In genomic region chr18:9454061-9454703, GRCh38 we compare ENCODE assay signal across 26 cellular contexts. TPM values are rescaled to one million over a fixed set of nuclear protein-coding genes. Genes with fewer than 3 reads are reported as not detected.
DNase-seq lines count a peak whose midpoint lies in the region; ATAC-seq, FAIRE-seq and TF ChIP-seq lines count a peak whose summit lies in the region.
"Had no signal": no experiment of that assay in that cellular context is flagged by ENCODE, and none has a peak within 500 bp of the region (broad histone marks: within the 10 kb centered on the region; RNA-seq: fewer than 3 reads in every experiment).

No MANE protein-coding gene starts in this region.

- H3K36me3 ChIP-seq in left ventricle myocardium inferior, result no peaks in the 10 kb centered on the region
- H3K36me3 ChIP-seq in K562 (ENCODE audit: control insufficient read depth, insufficient read depth, low read length), result no peaks in the 10 kb centered on the region
- H3K36me3 ChIP-seq in kidney epithelial cell (ENCODE audit: control insufficient read depth, insufficient read depth, low read length), result no peaks in the 10 kb centered on the region
- H3K36me3 ChIP-seq: heart right ventricle, prostate gland, vagina had no signal

- no peaks in the 10 kb centered on the region for H3K4me1 Mint-ChIP-seq in T-helper 2 cell treated with Interferon-gamma antibody and Interleukin-4, amounts not matched to agents 5 μg/mL and 100 μg/mL, for 36 hours (ENCODE audit: low read depth)
- H3K4me1 Mint-ChIP-seq: natural killer cell had no signal

- no peak for TF ChIP-seq EP300 in K562 (IDR thresholded peaks at IDR 0.05; ENCODE audit: low read length)

- H3K9me3 ChIP-seq in left ventricle myocardium inferior (replicated peaks) (peaks cover 22% of the 10 kb centered on the region), K562 (replicated peaks; ENCODE audit: control insufficient read depth, insufficient read depth, low read depth, low read length) (peaks cover 7% of the 10 kb centered on the region; the same call in 1 of the 2 replicates)
- H3K9me3 ChIP-seq: prostate gland, vagina had no signal

- no TSS peak for BruUV-seq in K562 (replicated peaks; lab: Mats Ljungman, UMichigan)

- no peaks in the 10 kb centered on the region for H4K20me1 ChIP-seq in K562 (replicated peaks; ENCODE audit: control insufficient read depth, insufficient read depth, low read length)

- H3K79me2 ChIP-seq in K562 (ENCODE audit: control insufficient read depth, insufficient read depth, low read length), result no peaks in the 10 kb centered on the region

- H3K9ac ChIP-seq in K562 (ENCODE audit: insufficient read depth in 1 of 2, low read depth in 2 of 2, low read length in 2 of 2), result no peak overlapping the region

- WGBS in K562 (ENCODE audit: insufficient coverage, low coverage, missing lambda C conversion rate), result 24% methylated on average over 5 of the region's 5 CpGs

- H3K27ac Mint-ChIP-seq in T-helper 2 cell treated with Interferon-gamma antibody and Interleukin-4, amounts not matched to agents 5 μg/mL and 100 μg/mL, for 36 hours, result no peak overlapping the region
- H3K27ac Mint-ChIP-seq: natural killer cell had no signal

- no peak overlapping the region for H3K4me2 ChIP-seq in K562 (ENCODE audit: insufficient read depth, low read length)

- H3K9me3 Mint-ChIP-seq in T-helper 2 cell treated with Interferon-gamma antibody and Interleukin-4, amounts not matched to agents 5 μg/mL and 100 μg/mL, for 36 hours, result peaks cover 25% of the 10 kb centered on the region

- ATAC-seq in K562 (peak; percentile 70), HG03442 (IDR thresholded peaks at IDR 0.05; ENCODE audit: unreplicated experiment) (no peak)
- ATAC-seq: HCT116, heart right ventricle, natural killer cell had no signal

- in situ Hi-C loops in K562 (cut with MboI), result no loop called here

- POLR2A ChIA-PET in K562 (lab: Yijun Ruan, JAX), result interaction anchor here (0.6 to 2.0 kb wide), 2 partner anchors 20 to 68 kb away, joined by 4 to 6 read pairs; no protein-coding TSS in a partner anchor

- H3K9me1 ChIP-seq in K562 (ENCODE audit: control insufficient read depth, insufficient read depth, low read length), result no peaks in the 10 kb centered on the region

- FAIRE-seq in K562 (lab: Jason Lieb, UNC), result peak; percentile 51
- peak; percentile 55 for FAIRE-seq in urothelium cell line (lab: Jason Lieb, UNC)

- TF ChIP-seq CTCF in left ventricle myocardium inferior (IDR thresholded peaks at IDR 0.05; ENCODE audit: borderline replicate concordance) (no peak), K562 (IDR thresholded peaks at IDR 0.05 in 2 of 3, conservative IDR thresholded peaks at IDR 0.05 in 1 of 3; ENCODE audit: insufficient read depth in 2 of 3, low read depth in 1 of 3, low read length in 3 of 3) (no peak), kidney epithelial cell (IDR thresholded peaks at IDR 0.05; ENCODE audit: insufficient read depth, low read length, poor library complexity, severe bottlenecking) (peak; percentile 3)

- TF ChIP-seq POLR2A in K562 (conservative IDR thresholded peaks at IDR 0.05), result no peak

- CTCF ChIA-PET in K562 (lab: Yijun Ruan, JAX; ENCODE audit: low intra/inter-chr PET ratio), result no interaction called here

- TF ChIP-seq RAD21 in K562 (CRISPR knock-in tag; conservative IDR thresholded peaks at IDR 0.05 in 1 of 2, IDR thresholded peaks at IDR 0.05 in 1 of 2), result no peak

- no peak for DNase-seq in left ventricle myocardium inferior
- DNase-seq in cardiac septum (ENCODE audit: low spot score), result no peak
- peak in 1 of 4 experiments; percentile 38 for DNase-seq in K562 (ENCODE audit: extremely low read depth in 1 of 4, low spot score in 3 of 4)
- peak; percentile 49 for DNase-seq in kidney epithelial cell (ENCODE audit: low read depth)
- DNase-seq in urothelium cell line (ENCODE audit: low spot score), result no peak
- no peak for DNase-seq in SKM-1 treated with dmso at 0.1 percent for 144 hours (lab: John Stamatoyannopoulos, UW; ENCODE audit: unreplicated experiment)
- DNase-seq in T-helper 2 cell treated with Interferon-gamma antibody and Interleukin-4, amounts not matched to agents 5 μg/mL and 100 μg/mL, for 36 hours (ENCODE audit: low spot score), result no peak
- DNase-seq: activated CD4-positive, alpha-beta T cell treated with anti-CD3 and anti-CD28 coated beads, Interleukin-2, amount 50 U/mL, for 4 hours; activated gamma-delta T cell treated with Interleukin-2 at 50 U/mL for 16 hours; amniotic stem cell; effector CD4-positive, alpha-beta T cell; GDM1; heart right ventricle; KG1; mesendoderm; natural killer cell; NCI-H1092 treated with DMSO at 0.1 percent for 48 hours; NCI-H524 treated with DMSO at 0.1 percent for 48 hours; Right ventricle myocardium superior; stimulated activated CD4-positive, alpha-beta T cell treated with anti-CD3 and anti-CD28 coated beads, Interleukin-4, amount 100 ng/mL, for 4 hours had no signal

- peak overlapping the region; percentile 11 for H2AFZ ChIP-seq in K562 (ENCODE audit: low read depth, low read length)

- H3K27me3 ChIP-seq in left ventricle myocardium inferior (ENCODE audit: low read depth) (no peaks in the 10 kb centered on the region), K562 (ENCODE audit: control insufficient read depth in 2 of 2, insufficient read depth in 2 of 2, low read length in 2 of 2) (no peaks in the 10 kb centered on the region), kidney epithelial cell (ENCODE audit: control insufficient read depth, insufficient read depth, low read length) (no peaks in the 10 kb centered on the region)
- H3K27me3 ChIP-seq: heart right ventricle, vagina had no signal

- peaks cover 7% of the 10 kb centered on the region for H3K4me1 ChIP-seq in left ventricle myocardium inferior
- peaks cover 0 to 10% of the 10 kb centered on the region in 2 experiments; a peak in 1 of 5 replicates for H3K4me1 ChIP-seq in K562 (replicated peaks in 1 of 2; ENCODE audit: control insufficient read depth in 2 of 2, insufficient read depth in 2 of 2, low read length in 2 of 2)
- H3K4me1 ChIP-seq: prostate gland, vagina had no signal

- H3K4me3 Mint-ChIP-seq in T-helper 2 cell treated with Interferon-gamma antibody and Interleukin-4, amounts not matched to agents 5 μg/mL and 100 μg/mL, for 36 hours, result no peak overlapping the region
- H3K4me3 Mint-ChIP-seq: natural killer cell had no signal

- peak overlapping the region; percentile 0 for H3K27ac ChIP-seq in left ventricle myocardium inferior (replicated peaks)
- H3K27ac ChIP-seq in K562 (ENCODE audit: extremely low read depth, low read depth, low read length), result no peak overlapping the region
- H3K27ac ChIP-seq: C4-2B, prostate gland, vagina, VCaP had no signal

- peaks cover 11% of the 10 kb centered on the region for H3K27me3 Mint-ChIP-seq in T-helper 2 cell treated with Interferon-gamma antibody and Interleukin-4, amounts not matched to agents 5 μg/mL and 100 μg/mL, for 36 hours (ENCODE audit: low read depth)

- H3K4me3 ChIP-seq in left ventricle myocardium inferior, result no peak overlapping the region
- H3K4me3 ChIP-seq in K562, result no peak overlapping the region
- no peak overlapping the region for H3K4me3 ChIP-seq in kidney epithelial cell (ENCODE audit: low read depth, low read length)
- H3K4me3 ChIP-seq: heart right ventricle, prostate gland, vagina had no signal

- intact Hi-C loops in left ventricle myocardium inferior (cut with micrococcal nuclease), result no loop called here
- intact Hi-C loops in cardiac septum (cut with DNase I), result no loop called here
- intact Hi-C loops in K562 (cut with micrococcal nuclease), result no loop called here

- H3K36me3 Mint-ChIP-seq in T-helper 2 cell treated with Interferon-gamma antibody and Interleukin-4, amounts not matched to agents 5 μg/mL and 100 μg/mL, for 36 hours (ENCODE audit: low read depth), result peaks cover 2% of the 10 kb centered on the region
- H3K36me3 Mint-ChIP-seq: natural killer cell had no signal

TF ChIP-seq in K562, 482 proteins besides CTCF, POLR2A, EP300 and RAD21 (continues in another document):
- TF ChIP-seq HCFC1 (IDR thresholded peaks at IDR 0.05; ENCODE audit: low read depth, low read length) (no peak), NFE2 (IDR thresholded peaks at IDR 0.05; ENCODE audit: low read depth) (peak; percentile 50; the same call in 1 of the 2 replicates), ZNF584 (CRISPR knock-in tag; IDR thresholded peaks at IDR 0.05; ENCODE audit: low read depth) (no peak), TAF15 (IDR thresholded peaks at IDR 0.05; ENCODE audit: low read depth, low read length) (no peak), TAL1 (IDR thresholded peaks at IDR 0.05) (peak; percentile 76; the same call in 1 of the 2 replicates), ARID1B (IDR thresholded peaks at IDR 0.05) (peak; percentile 77), NR4A1 (CRISPR knock-in tag; IDR thresholded peaks at IDR 0.05) (no peak), NR4A1 (tag; IDR thresholded peaks at IDR 0.05) (no peak), ZNF408 (CRISPR knock-in tag; IDR thresholded peaks at IDR 0.05; ENCODE audit: low read depth) (no peak), ZFPM2 (CRISPR knock-in tag; IDR thresholded peaks at IDR 0.05) (no peak), ZNF561 (CRISPR knock-in tag; conservative IDR thresholded peaks at IDR 0.05) (no peak), STAT5B (CRISPR knock-in tag; IDR thresholded peaks at IDR 0.05) (no peak), ZNF778 (CRISPR knock-in tag; IDR thresholded peaks at IDR 0.05) (no peak), CBFA2T3 (IDR thresholded peaks at IDR 0.05) (peak; percentile 83), TAF1 (IDR thresholded peaks at IDR 0.05; ENCODE audit: control insufficient read depth, extremely low read depth, insufficient read depth, low read length, severe bottlenecking) (no peak)

RNA-seq across cellular contexts. Expression of gene RALBP1, which starts 21.1 kb away (rescaled TPM):
- total RNA-seq in left ventricle myocardium inferior (46.2 TPM), cardiac septum (51.0 TPM), K562 (2014; rRNA removed) (64.5 and 68.0 TPM in 2 replicates), K562 (2014; rRNA removed; fragmentation: Illumina TruSeq; extraction: Trizol) (60.2 and 67.7 TPM in 2 replicates), K562 (2015; rRNA removed; fragmentation: Illumina TruSeq; extraction: Trizol) (62.5 and 65.9 TPM in 2 replicates), K562 (2021) (65.3 and 70.0 TPM in 2 replicates), kidney epithelial cell (54.9 and 57.1 TPM in 2 replicates)
- total RNA-seq in K562 (2011; cell fraction: chromatin; rRNA removed; ENCODE audit: low replicate concordance), result 20.8 and 41.1 TPM in 2 replicates
- total RNA-seq in K562 (2011; cell fraction: nucleolus; rRNA removed), result 20.5 and 24.7 TPM in 2 replicates
- 29.5 and 36.5 TPM in 2 replicates for total RNA-seq in K562 (2011; cell fraction: nucleoplasm; rRNA removed)
- polyA plus RNA-seq in K562 (2011; rRNA removed) (58.3 and 58.4 TPM in 2 replicates), K562 (2014; fragmentation: Illumina TruSeq; extraction: Trizol) (56.1 and 61.3 TPM in 2 replicates), K562 (2014; fragmentation: Nextera tagmentation; extraction: Ambion mirVana) (10 to 100 TPM; 10.9 to 13.1 TPM), K562 (2014; rRNA removed) (60.4 and 69.6 TPM in 2 replicates)
- 62.4 and 72.6 TPM in 2 replicates for polyA plus RNA-seq in K562 (2011; cell fraction: cytosol; rRNA removed)
- polyA plus RNA-seq in K562 (2011; cell fraction: nucleus; rRNA removed), result 30.6 and 32.7 TPM in 2 replicates
- 46.1 and 50.9 TPM in 2 replicates for polyA plus RNA-seq in K562 (2012)
- polyA minus RNA-seq in K562 (2011; rRNA and poly(A)+ RNA removed), result 74.0 and 77.6 TPM in 2 replicates
- polyA minus RNA-seq in K562 (2011; cell fraction: cytosol; rRNA and poly(A)+ RNA removed), result 44.2 and 45.3 TPM in 2 replicates
- 20.2 and 27.3 TPM in 2 replicates for polyA minus RNA-seq in K562 (2011; cell fraction: nucleus; rRNA and poly(A)+ RNA removed)
